Comparison of ENCODE assay signal across 8 cellular contexts in genomic region chr6:137309078-137309762, GRCh38.
DNase-seq lines count a peak whose midpoint lies in the region; ATAC-seq, FAIRE-seq and TF ChIP-seq lines count a peak whose summit lies in the region.

No MANE protein-coding gene starts in this region.

- H3K27me3 ChIP-seq in gastroesophageal sphincter (no peaks in the 10 kb centered on the region), MM.1S (replicated peaks; ENCODE audit: insufficient read depth, low read length) (no peaks in the 10 kb centered on the region)

- H3K9ac ChIP-seq in MM.1S (ENCODE audit: low read length) = no peak overlapping the region

- FAIRE-seq in HTR-8/SVneo (lab: Jason Lieb, UNC) = peak; percentile 77

- H3K36me3 ChIP-seq in gastroesophageal sphincter (no peaks in the 10 kb centered on the region), MM.1S (replicated peaks; ENCODE audit: insufficient read depth, low read length) (no peaks in the 10 kb centered on the region)

- no peak overlapping the region for H3K4me3 ChIP-seq in gastroesophageal sphincter
- H3K4me3 ChIP-seq in MM.1S (ENCODE audit: low read length) = no peak overlapping the region

- H3F3A ChIP-seq in MM.1S (ENCODE audit: insufficient read depth, low read length) = no peaks in the 10 kb centered on the region

- no peak for TF ChIP-seq EP300 in gastroesophageal sphincter (IDR thresholded peaks at IDR 0.05)

- no peaks in the 10 kb centered on the region for H3K79me2 ChIP-seq in MM.1S (ENCODE audit: low read length)

- H3K9me3 ChIP-seq in gastroesophageal sphincter = no peaks in the 10 kb centered on the region
- no peaks in the 10 kb centered on the region for H3K9me3 ChIP-seq in MM.1S (replicated peaks; ENCODE audit: insufficient read depth, low read length)

- H3K9me2 ChIP-seq in MM.1S (replicated peaks; ENCODE audit: insufficient read depth, low read length) = no peaks in the 10 kb centered on the region

- 44 to 51% methylated on average over 3 to 4 of the region's 6 CpGs for WGBS in gastroesophageal sphincter (ENCODE audit: low coverage in 1 of 2), 2 donors

- H3K4me2 ChIP-seq in MM.1S (ENCODE audit: low read depth, low read length) = no peak overlapping the region

- TF ChIP-seq CTCF in gastroesophageal sphincter (IDR thresholded peaks at IDR 0.05) = no peak
- TF ChIP-seq CTCF in MM.1S (IDR thresholded peaks at IDR 0.05; ENCODE audit: low read length) = no peak

- DNase-seq in DMS53 treated with DMSO at 0.1 percent for 48 hours (lab: John Stamatoyannopoulos, UW; ENCODE audit: unreplicated experiment) = peak; percentile 48
- DNase-seq in HTR-8/SVneo (ENCODE audit: insufficient read length, low spot score) = peak; percentile 44
- peak; percentile 42 for DNase-seq in putamen (ENCODE audit: low spot score)
- no peak for DNase-seq in MM.1S
- no peak for DNase-seq in NCI-H2227 (lab: John Stamatoyannopoulos, UW; ENCODE audit: unreplicated experiment)
- no peak for DNase-seq in stimulated activated CD4-positive, alpha-beta T cell treated with anti-CD3 and anti-CD28 coated beads, Interleukin-4, amount 100 ng/mL, for 24 hours

- TF ChIP-seq POLR2A in gastroesophageal sphincter (IDR thresholded peaks at IDR 0.05) = no peak

- no peaks in the 10 kb centered on the region for H4K20me1 ChIP-seq in MM.1S (ENCODE audit: insufficient read depth, low read length)

- ATAC-seq in SK-N-SH treated with all-trans-retinoic acid at 6 μM for 48 hours (0 out of 3 replicates have a peak, but pooled peaks have one; percentile 44), gastroesophageal sphincter (peak; percentile 51)

- H3K27ac ChIP-seq in gastroesophageal sphincter (no peak overlapping the region), MM.1S (ENCODE audit: low read length) (no peak overlapping the region)

- no peak overlapping the region for H2AFZ ChIP-seq in MM.1S (ENCODE audit: low read length)

- H3K4me1 ChIP-seq in gastroesophageal sphincter = peaks cover 0 to 16% (median 4%) of the 10 kb centered on the region in 3 donors
- no peaks in the 10 kb centered on the region for H3K4me1 ChIP-seq in MM.1S (ENCODE audit: low read length)

TF ChIP-seq in SK-N-SH treated with all-trans-retinoic acid at 6 μM for 48 hours, 23 proteins besides CTCF, POLR2A, EP300 and RAD21:
- TF ChIP-seq CSRNP3 (CRISPR knock-in tag; IDR thresholded peaks at IDR 0.05) = no peak
- no peak for TF ChIP-seq PPARA (CRISPR knock-in tag; IDR thresholded peaks at IDR 0.05; ENCODE audit: borderline replicate concordance)
- TF ChIP-seq ZC3H10 (CRISPR knock-in tag; IDR thresholded peaks at IDR 0.05) = no peak
- no peak for TF ChIP-seq OSR1 (CRISPR knock-in tag; IDR thresholded peaks at IDR 0.05)
- no peak for TF ChIP-seq TCF4 (CRISPR knock-in tag; IDR thresholded peaks at IDR 0.05; ENCODE audit: borderline replicate concordance)
- no peak for TF ChIP-seq RARB (CRISPR knock-in tag; IDR thresholded peaks at IDR 0.05)
- no peak for TF ChIP-seq BACH2 (CRISPR knock-in tag; IDR thresholded peaks at IDR 0.05; ENCODE audit: borderline replicate concordance)
- TF ChIP-seq ARNTL (CRISPR knock-in tag; IDR thresholded peaks at IDR 0.05; ENCODE audit: borderline replicate concordance, low read depth) = no peak
- TF ChIP-seq ESRRG (CRISPR knock-in tag; IDR thresholded peaks at IDR 0.05) = no peak
- no peak for TF ChIP-seq CREB5 (CRISPR knock-in tag; IDR thresholded peaks at IDR 0.05; ENCODE audit: low read depth)
- TF ChIP-seq, protein P1, sequence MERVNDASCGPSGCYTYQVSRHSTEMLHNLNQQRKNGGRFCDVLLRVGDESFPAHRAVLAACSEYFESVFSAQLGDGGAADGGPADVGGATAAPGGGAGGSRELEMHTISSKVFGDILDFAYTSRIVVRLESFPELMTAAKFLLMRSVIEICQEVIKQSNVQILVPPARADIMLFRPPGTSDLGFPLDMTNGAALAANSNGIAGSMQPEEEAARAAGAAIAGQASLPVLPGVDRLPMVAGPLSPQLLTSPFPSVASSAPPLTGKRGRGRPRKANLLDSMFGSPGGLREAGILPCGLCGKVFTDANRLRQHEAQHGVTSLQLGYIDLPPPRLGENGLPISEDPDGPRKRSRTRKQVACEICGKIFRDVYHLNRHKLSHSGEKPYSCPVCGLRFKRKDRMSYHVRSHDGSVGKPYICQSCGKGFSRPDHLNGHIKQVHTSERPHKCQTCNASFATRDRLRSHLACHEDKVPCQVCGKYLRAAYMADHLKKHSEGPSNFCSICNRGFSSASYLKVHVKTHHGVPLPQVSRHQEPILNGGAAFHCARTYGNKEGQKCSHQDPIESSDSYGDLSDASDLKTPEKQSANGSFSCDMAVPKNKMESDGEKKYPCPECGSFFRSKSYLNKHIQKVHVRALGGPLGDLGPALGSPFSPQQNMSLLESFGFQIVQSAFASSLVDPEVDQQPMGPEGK (CRISPR knock-in tag; IDR thresholded peaks at IDR 0.05; ENCODE audit: borderline replicate concordance) = no peak
- TF ChIP-seq ZNF8 (CRISPR knock-in tag; IDR thresholded peaks at IDR 0.05) = no peak

Comparison
In these comparisons a context has a peak if more than half of its experiments do, and no peak if none do; other contexts are left out.
1. DNase-seq: peak in DMS53 treated with DMSO at 0.1 percent for 48 hours (single experiment), HTR-8/SVneo (single experiment) and putamen (single experiment); none in MM.1S (single experiment), NCI-H2227 (single experiment) and stimulated activated CD4-positive, alpha-beta T cell treated with anti-CD3 and anti-CD28 coated beads, Interleukin-4, amount 100 ng/mL, for 24 hours (single experiment).